In genomic region chr3:9669720-9670432, GRCh38 we compare ENCODE assay signal across 15 cellular contexts. TPM values are rescaled to one million over a fixed set of nuclear protein-coding genes. Genes with fewer than 3 reads are reported as not detected.
DNase-seq lines count a peak whose midpoint lies in the region; ATAC-seq and TF ChIP-seq lines count a peak whose summit lies in the region.
"Had no signal": no experiment of that assay in that cellular context is flagged by ENCODE, and none has a peak within 500 bp of the region (broad histone marks: within the 10 kb centered on the region; RNA-seq: fewer than 3 reads in every experiment).

No MANE protein-coding gene starts in this region.

- peak; percentile 22 for DNase-seq in fibroblast of villous mesenchyme (ENCODE audit: low read depth)
- DNase-seq in neural crest cell (ENCODE audit: low read depth, low spot score), result no peak
- no peak for DNase-seq in activated T-helper 1 cell treated with anti-CD3 and anti-CD28 coated beads, Interleukin-12 subunit alpha, Interleukin-12 subunit beta, Interleukin-2, Interleukin-4 antibody, amounts not matched to agents 30 ng/mL and 10 ng/mL and 1 ng/mL, durations not matched to agents 14 hours and 24 hours and 36 hours (ENCODE audit: low spot score)
- no peak for DNase-seq in midbrain (lab: John Stamatoyannopoulos, UW)
- DNase-seq: activated CD4-positive, alpha-beta T cell treated with anti-CD3 and anti-CD28 coated beads for 4 hours; activated effector memory CD4-positive, alpha-beta T cell treated with anti-CD3 and anti-CD28 coated beads, Interleukin-2, amount 50 U/mL, for 16 hours; DMS153 had no signal

- no peaks in the 10 kb centered on the region for H3K27me3 Mint-ChIP-seq in neural crest cell (ENCODE audit: low read depth)
- H3K27me3 Mint-ChIP-seq in activated T-helper 1 cell treated with anti-CD3 and anti-CD28 coated beads, Interleukin-12 subunit alpha, Interleukin-12 subunit beta, Interleukin-2, Interleukin-4 antibody, amounts not matched to agents 30 ng/mL and 10 ng/mL and 1 ng/mL, durations not matched to agents 14 hours and 24 hours and 36 hours (ENCODE audit: insufficient read depth), result no peaks in the 10 kb centered on the region
- H3K27me3 Mint-ChIP-seq: central memory CD8-positive, alpha-beta T cell had no signal

- intact Hi-C loops in activated T-helper 1 cell treated with anti-CD3 and anti-CD28 coated beads, Interleukin-12 subunit alpha, Interleukin-12 subunit beta, Interleukin-2, Interleukin-4 antibody, amounts not matched to agents 30 ng/mL and 10 ng/mL and 1 ng/mL, durations not matched to agents 14 hours and 24 hours and 36 hours (cut with micrococcal nuclease), result no loop called here

- H3K4me3 ChIP-seq in fibroblast of villous mesenchyme (ENCODE audit: low read depth, low read length), result no peak overlapping the region
- H3K4me3 ChIP-seq: esophagus muscularis mucosa, GM23338 had no signal

- peaks cover 9% of the 10 kb centered on the region for H3K36me3 Mint-ChIP-seq in neural crest cell (ENCODE audit: low read depth)
- peaks cover 40% of the 10 kb centered on the region for H3K36me3 Mint-ChIP-seq in activated T-helper 1 cell treated with anti-CD3 and anti-CD28 coated beads, Interleukin-12 subunit alpha, Interleukin-12 subunit beta, Interleukin-2, Interleukin-4 antibody, amounts not matched to agents 30 ng/mL and 10 ng/mL and 1 ng/mL, durations not matched to agents 14 hours and 24 hours and 36 hours (ENCODE audit: low read depth)

- H3K4me1 Mint-ChIP-seq in neural crest cell, result no peaks in the 10 kb centered on the region
- no peaks in the 10 kb centered on the region for H3K4me1 Mint-ChIP-seq in activated T-helper 1 cell treated with anti-CD3 and anti-CD28 coated beads, Interleukin-12 subunit alpha, Interleukin-12 subunit beta, Interleukin-2, Interleukin-4 antibody, amounts not matched to agents 30 ng/mL and 10 ng/mL and 1 ng/mL, durations not matched to agents 14 hours and 24 hours and 36 hours (ENCODE audit: low read depth)
- H3K4me1 Mint-ChIP-seq: GM23338 had no signal

- ATAC-seq in HG02970 (IDR thresholded peaks at IDR 0.05; ENCODE audit: low FRiP score, unreplicated experiment), result no peak
- ATAC-seq in esophagus mucosa, result no peak
- ATAC-seq: GM23338 had no signal

- H3K4me3 Mint-ChIP-seq in neural crest cell, result no peak overlapping the region
- H3K4me3 Mint-ChIP-seq in activated T-helper 1 cell treated with anti-CD3 and anti-CD28 coated beads, Interleukin-12 subunit alpha, Interleukin-12 subunit beta, Interleukin-2, Interleukin-4 antibody, amounts not matched to agents 30 ng/mL and 10 ng/mL and 1 ng/mL, durations not matched to agents 14 hours and 24 hours and 36 hours, result no peak overlapping the region
- H3K4me3 Mint-ChIP-seq: central memory CD8-positive, alpha-beta T cell; GM23338 had no signal

- 0 out of 2 replicates have a peak overlapping the region, but pooled peaks have one; percentile 13 for H3K27ac ChIP-seq in 22Rv1
- H3K27ac ChIP-seq: esophagus muscularis mucosa had no signal

- TF ChIP-seq EP300 in Ishikawa (IDR thresholded peaks at IDR 0.05; ENCODE audit: borderline replicate concordance), result no peak

- H3K9me3 Mint-ChIP-seq in neural crest cell, result no peaks in the 10 kb centered on the region
- no peaks in the 10 kb centered on the region for H3K9me3 Mint-ChIP-seq in activated T-helper 1 cell treated with anti-CD3 and anti-CD28 coated beads, Interleukin-12 subunit alpha, Interleukin-12 subunit beta, Interleukin-2, Interleukin-4 antibody, amounts not matched to agents 30 ng/mL and 10 ng/mL and 1 ng/mL, durations not matched to agents 14 hours and 24 hours and 36 hours
- H3K9me3 Mint-ChIP-seq: central memory CD8-positive, alpha-beta T cell; GM23338 had no signal

- TF ChIP-seq RAD21 in Ishikawa (IDR thresholded peaks at IDR 0.05; ENCODE audit: low read depth), result no peak

- TF ChIP-seq CTCF in 22Rv1 (IDR thresholded peaks at IDR 0.05), result no peak
- no peak for TF ChIP-seq CTCF in fibroblast of villous mesenchyme (IDR thresholded peaks at IDR 0.05; ENCODE audit: insufficient read depth, low read depth, low read length)
- no peak for TF ChIP-seq CTCF in neural crest cell (conservative IDR thresholded peaks at IDR 0.05)

- peak overlapping the region; percentile 62 for H3K27ac Mint-ChIP-seq in neural crest cell (ENCODE audit: unreplicated experiment)
- no peak overlapping the region for H3K27ac Mint-ChIP-seq in activated T-helper 1 cell treated with anti-CD3 and anti-CD28 coated beads, Interleukin-12 subunit alpha, Interleukin-12 subunit beta, Interleukin-2, Interleukin-4 antibody, amounts not matched to agents 30 ng/mL and 10 ng/mL and 1 ng/mL, durations not matched to agents 14 hours and 24 hours and 36 hours
- H3K27ac Mint-ChIP-seq: GM23338 had no signal

TF ChIP-seq in Ishikawa, 13 proteins besides CTCF, POLR2A, EP300 and RAD21:
- TF ChIP-seq YY1 (IDR thresholded peaks at IDR 0.05; ENCODE audit: low read depth), result no peak
- peak; percentile 71 for TF ChIP-seq USF1 (IDR thresholded peaks at IDR 0.05)
- TF ChIP-seq CEBPB (IDR thresholded peaks at IDR 0.05), result no peak
- TF ChIP-seq NFIC (IDR thresholded peaks at IDR 0.05), result peak; percentile 55
- no peak for TF ChIP-seq REST (IDR thresholded peaks at IDR 0.05; ENCODE audit: low read depth)
- TF ChIP-seq EGR1 (IDR thresholded peaks at IDR 0.05), result no peak
- TF ChIP-seq CREB1 (IDR thresholded peaks at IDR 0.05; ENCODE audit: low read depth), result no peak
- TF ChIP-seq MAX (IDR thresholded peaks at IDR 0.05), result no peak
- no peak for TF ChIP-seq TAF1 (IDR thresholded peaks at IDR 0.05; ENCODE audit: low read depth)
- TF ChIP-seq FOXM1 (IDR thresholded peaks at IDR 0.05; ENCODE audit: borderline replicate concordance, low read depth), result no peak
- 0 out of 2 replicates have a peak, but pooled peaks have one; percentile 36 for TF ChIP-seq TEAD4 (IDR thresholded peaks at IDR 0.05)

RNA-seq across cellular contexts. Expression of gene MTMR14, which starts 20.6 kb away (rescaled TPM):
- total RNA-seq in fibroblast of villous mesenchyme (32.4 and 39.9 TPM in 2 replicates), neural crest cell (25.0 and 29.8 TPM in 2 replicates), esophagus mucosa (22.0 TPM)
- 42.9 and 46.9 TPM in 2 replicates for total RNA-seq in activated T-helper 1 cell treated with anti-CD3 and anti-CD28 coated beads, Interleukin-12 subunit alpha, Interleukin-12 subunit beta, Interleukin-2, Interleukin-4 antibody, amounts not matched to agents 30 ng/mL and 10 ng/mL and 1 ng/mL, durations not matched to agents 14 hours and 24 hours and 36 hours

RNA-seq across cellular contexts. Expression of gene CPNE9, which starts 33.8 kb away (rescaled TPM):
- total RNA-seq in fibroblast of villous mesenchyme, result not detected in 2 replicates
- total RNA-seq in neural crest cell, result 0.48 and 1.3 TPM in 2 replicates
- 0.93 TPM in 1 of 2 replicates, not detected in the other for total RNA-seq in activated T-helper 1 cell treated with anti-CD3 and anti-CD28 coated beads, Interleukin-12 subunit alpha, Interleukin-12 subunit beta, Interleukin-2, Interleukin-4 antibody, amounts not matched to agents 30 ng/mL and 10 ng/mL and 1 ng/mL, durations not matched to agents 14 hours and 24 hours and 36 hours
- total RNA-seq in esophagus mucosa, result not detected
- total RNA-seq: urinary bladder had no signal
